28 cellular contexts compared by ENCODE assay signal in the genomic region with DNA sequence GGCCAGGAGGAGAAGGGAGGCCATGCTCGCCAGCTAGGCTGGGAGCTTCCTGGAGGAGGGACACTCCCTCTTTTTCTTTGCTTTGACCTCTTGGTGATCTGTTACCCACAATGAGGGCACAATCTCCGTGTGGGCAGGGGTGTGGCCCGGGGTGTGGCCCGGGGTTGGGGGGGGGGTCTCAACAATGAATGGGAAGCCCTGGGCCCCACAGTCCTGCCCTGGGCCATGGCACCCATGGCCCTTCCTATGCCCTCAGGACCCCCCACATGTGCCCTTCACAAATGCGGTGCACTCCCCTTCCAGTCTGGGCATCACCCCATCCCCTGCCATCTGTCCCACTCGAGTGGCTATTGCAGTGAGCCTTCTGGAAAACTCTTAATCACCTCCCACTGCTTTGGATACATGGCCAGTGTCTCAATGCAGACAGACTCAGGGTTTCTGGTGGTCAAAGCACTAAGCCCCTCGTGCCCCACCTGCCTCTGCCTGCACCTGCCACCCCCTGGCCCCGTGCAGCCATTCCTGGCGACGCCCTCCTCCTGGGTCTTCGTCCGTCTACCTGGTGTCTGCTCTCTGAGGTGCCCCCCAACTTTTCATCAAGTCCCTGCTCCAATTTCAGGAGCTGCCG.
"Had no signal": no experiment of that assay in that cellular context is flagged by ENCODE, and none has a peak within 500 bp of the region (broad histone marks: within the 10 kb centered on the region; RNA-seq: fewer than 3 reads in every experiment).

No MANE protein-coding gene starts in this region.

- H3K27ac Mint-ChIP-seq: activated CD4-positive, alpha-beta T cell treated with anti-CD3 and anti-CD28 coated beads, Interleukin-2, amount 10 ng/mL, durations not matched to agents 24 days and 14 days; activated CD8-positive, alpha-beta T cell treated with anti-CD3 and anti-CD28 coated beads for 36 hours; activated naive CD4-positive, alpha-beta T cell treated with anti-CD3 and anti-CD28 coated beads, Interleukin-2, amount 10 ng/mL, durations not matched to agents 7 days and 5 days; activated naive CD8-positive, alpha-beta T cell treated with anti-CD3 and anti-CD28 coated beads, Interleukin-2, amount 10 ng/mL, durations not matched to agents 7 days and 5 days; activated T-helper 1 cell treated with anti-CD3 and anti-CD28 coated beads, Interleukin-12 subunit alpha, Interleukin-12 subunit beta, Interleukin-2, Interleukin-4 antibody, amounts not matched to agents 30 ng/mL and 10 ng/mL and 1 ng/mL, durations not matched to agents 14 hours and 24 hours and 36 hours; brain; effector memory CD8-positive, alpha-beta T cell; mesothelial cell of epicardium; nephron progenitor cell had no signal

- H3K27me3 Mint-ChIP-seq: activated CD4-positive, alpha-beta T cell treated with anti-CD3 and anti-CD28 coated beads, Interleukin-2, amount 10 ng/mL, durations not matched to agents 24 days and 14 days; activated naive CD4-positive, alpha-beta T cell treated with anti-CD3 and anti-CD28 coated beads, Interleukin-2, amount 10 ng/mL, durations not matched to agents 7 days and 5 days; activated naive CD8-positive, alpha-beta T cell treated with anti-CD3 and anti-CD28 coated beads, Interleukin-2, amount 10 ng/mL, durations not matched to agents 7 days and 5 days had no signal

- H3K27ac ChIP-seq: ascending aorta, cardiac muscle cell, gastrocnemius medialis, left ventricle myocardium inferior, parathyroid adenoma, right atrium auricular region, testis, transverse colon had no signal

- H3K79me2 ChIP-seq: parathyroid adenoma had no signal

- DNase-seq: activated CD4-positive, alpha-beta T cell treated with anti-CD3 and anti-CD28 coated beads, Interleukin-2, amount 10 ng/mL, durations not matched to agents 24 days and 14 days; activated CD8-positive, alpha-beta T cell treated with anti-CD3 and anti-CD28 coated beads for 36 hours; activated gamma-delta T cell; activated naive CD4-positive, alpha-beta T cell treated with anti-CD3 and anti-CD28 coated beads, Interleukin-2, amount 10 ng/mL, durations not matched to agents 7 days and 5 days; activated naive CD8-positive, alpha-beta T cell treated with anti-CD3 and anti-CD28 coated beads, Interleukin-2, amount 10 ng/mL, durations not matched to agents 7 days and 5 days; activated T-cell treated with anti-CD3 and anti-CD28 coated beads for 4 hours; cortex of kidney; effector memory CD8-positive, alpha-beta T cell; erythroblast; gastrocnemius medialis; glutamatergic neuron; left ventricle myocardium inferior; mammary epithelial cell; naive B cell; nephron progenitor cell; stimulated activated CD4-positive, alpha-beta T cell treated with anti-CD3 and anti-CD28 coated beads, Interleukin-2, amount 100 ng/mL, for 48 hours; stimulated activated naive CD4-positive, alpha-beta T cell treated with Interleukin-2 at 50 U/mL for 16 hours; T-helper 1 cell; testis; transverse colon had no signal

- H3K4me1 ChIP-seq: ascending aorta, gastrocnemius medialis, left ventricle myocardium inferior, parathyroid adenoma, right atrium auricular region, testis, transverse colon had no signal

- H3K4me1 Mint-ChIP-seq: activated naive CD4-positive, alpha-beta T cell treated with anti-CD3 and anti-CD28 coated beads, Interleukin-2, amount 10 ng/mL, durations not matched to agents 7 days and 5 days; activated naive CD8-positive, alpha-beta T cell treated with anti-CD3 and anti-CD28 coated beads, Interleukin-2, amount 10 ng/mL, durations not matched to agents 7 days and 5 days; brain; mesothelial cell of epicardium; nephron progenitor cell had no signal

- H3K4me3 ChIP-seq: ascending aorta, cardiac muscle cell, gastrocnemius medialis, left ventricle myocardium inferior, right atrium auricular region, testis, transverse colon had no signal

- H3K36me3 ChIP-seq: ascending aorta, cardiac muscle cell, gastrocnemius medialis, left ventricle myocardium inferior, right atrium auricular region, transverse colon had no signal

- H3K9ac ChIP-seq: parathyroid adenoma had no signal

- H3K36me3 Mint-ChIP-seq: activated naive CD4-positive, alpha-beta T cell treated with anti-CD3 and anti-CD28 coated beads, Interleukin-2, amount 10 ng/mL, durations not matched to agents 7 days and 5 days; activated naive CD8-positive, alpha-beta T cell treated with anti-CD3 and anti-CD28 coated beads, Interleukin-2, amount 10 ng/mL, durations not matched to agents 7 days and 5 days; brain had no signal

- ATAC-seq: activated CD4-positive, CD25-positive, alpha-beta regulatory T cell treated with anti-CD3 and anti-CD28 coated beads, Interleukin-2, amount 50 U/mL, for 24 hours; activated CD8-positive, alpha-beta T cell treated with anti-CD3 and anti-CD28 coated beads for 36 hours; effector memory CD8-positive, alpha-beta T cell; gastrocnemius medialis had no signal

- H3K4me3 Mint-ChIP-seq: activated CD4-positive, alpha-beta T cell treated with anti-CD3 and anti-CD28 coated beads, Interleukin-2, amount 10 ng/mL, durations not matched to agents 24 days and 14 days; activated CD8-positive, alpha-beta T cell treated with anti-CD3 and anti-CD28 coated beads for 36 hours; activated naive CD4-positive, alpha-beta T cell treated with anti-CD3 and anti-CD28 coated beads, Interleukin-2, amount 10 ng/mL, durations not matched to agents 7 days and 5 days; activated naive CD8-positive, alpha-beta T cell treated with anti-CD3 and anti-CD28 coated beads, Interleukin-2, amount 10 ng/mL, durations not matched to agents 7 days and 5 days; activated T-helper 1 cell treated with anti-CD3 and anti-CD28 coated beads, Interleukin-12 subunit alpha, Interleukin-12 subunit beta, Interleukin-2, Interleukin-4 antibody, amounts not matched to agents 30 ng/mL and 10 ng/mL and 1 ng/mL, durations not matched to agents 14 hours and 24 hours and 36 hours; brain; effector memory CD8-positive, alpha-beta T cell; mesothelial cell of epicardium; naive B cell; nephron progenitor cell had no signal

- H3K27me3 ChIP-seq: ascending aorta, cardiac muscle cell, right atrium auricular region, testis, transverse colon had no signal

- H3K9me3 ChIP-seq: ascending aorta, gastrocnemius medialis, left ventricle myocardium inferior, right atrium auricular region, testis, transverse colon had no signal

- H2AFZ ChIP-seq: parathyroid adenoma had no signal
